10 cellular contexts compared by ENCODE assay signal in the genomic region with DNA sequence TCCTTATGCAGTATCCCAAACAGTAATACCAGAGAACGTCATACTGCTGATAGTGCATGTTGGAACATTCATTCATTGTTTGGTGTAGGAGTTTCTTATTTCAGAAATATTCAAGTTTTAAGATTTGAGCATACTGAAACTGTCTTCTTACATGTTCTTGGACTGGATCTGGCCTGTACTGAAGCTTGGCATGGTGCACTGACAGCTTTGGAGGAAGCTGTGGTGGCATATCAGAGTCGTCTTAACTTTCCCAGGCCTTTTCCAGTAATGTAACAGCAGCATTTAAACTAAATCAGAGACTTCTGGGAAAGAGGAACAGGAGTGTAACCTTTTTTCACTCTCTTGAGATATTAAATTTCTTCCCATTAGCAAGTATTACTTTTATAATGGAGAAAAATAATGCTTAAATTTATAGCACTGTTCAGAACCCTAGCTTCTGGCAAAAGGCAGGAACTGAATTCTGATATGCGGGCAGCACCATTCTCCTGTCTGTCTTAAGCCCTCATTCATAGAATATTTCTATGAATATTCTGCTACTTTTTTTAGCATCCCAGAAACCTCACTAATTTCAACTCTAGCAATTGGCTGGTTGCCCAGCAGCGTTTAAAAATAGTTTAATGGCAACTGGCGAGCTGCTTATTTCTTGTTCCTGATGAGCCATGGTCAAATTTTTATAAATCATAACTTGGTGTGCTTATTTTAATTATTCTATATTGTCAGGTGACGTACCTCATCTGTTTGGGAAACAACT. TPM values are rescaled to one million over a fixed set of nuclear protein-coding genes. Genes with fewer than 3 reads are reported as not detected.
DNase-seq lines count a peak whose midpoint lies in the region; ATAC-seq, FAIRE-seq and TF ChIP-seq lines count a peak whose summit lies in the region.
"Had no signal": no experiment of that assay in that cellular context is flagged by ENCODE, and none has a peak within 500 bp of the region (broad histone marks: within the 10 kb centered on the region; RNA-seq: fewer than 3 reads in every experiment).

No MANE protein-coding gene starts in this region.

- H3K79me2 ChIP-seq in Karpas-422 (ENCODE audit: low read length) (peaks cover 76% of the 10 kb centered on the region), keratinocyte (ENCODE audit: control insufficient read depth, insufficient read depth, low read length) (peaks cover 10% of the 10 kb centered on the region)

- FAIRE-seq in keratinocyte (lab: Jason Lieb, UNC), result peak; percentile 53

- no peak overlapping the region for H3K4me3 ChIP-seq in Karpas-422 (ENCODE audit: low read length)
- no peak overlapping the region for H3K4me3 ChIP-seq in cardiac fibroblast (replicated peaks in 1 of 2; ENCODE audit: low read depth in 2 of 2, low read length in 2 of 2)
- no peak overlapping the region for H3K4me3 ChIP-seq in keratinocyte (ENCODE audit: control insufficient read depth in 2 of 3, extremely low read depth in 1 of 3, insufficient read depth in 2 of 3, low read depth in 1 of 3, low read length in 3 of 3)
- H3K4me3 ChIP-seq in thyroid gland (replicated peaks in 1 of 3), result no peak overlapping the region
- no peak overlapping the region for H3K4me3 ChIP-seq in naive thymus-derived CD4-positive, alpha-beta T cell (ENCODE audit: low read length)

- no peak for ATAC-seq in naive thymus-derived CD4-positive, alpha-beta T cell
- ATAC-seq: activated CD4-positive, CD25-positive, alpha-beta regulatory T cell treated with anti-CD3 and anti-CD28 coated beads, Interleukin-2, amount 50 U/mL, for 24 hours; activated naive CD4-positive, alpha-beta T cell treated with anti-CD3 and anti-CD28 coated beads, Interleukin-2, amount 50 U/mL, for 72 hours had no signal

- no peak overlapping the region for H2AFZ ChIP-seq in Karpas-422 (ENCODE audit: low read length)
- no peak overlapping the region for H2AFZ ChIP-seq in keratinocyte (ENCODE audit: control insufficient read depth, low read length)

- H3K27ac Mint-ChIP-seq in naive thymus-derived CD4-positive, alpha-beta T cell, result no peak overlapping the region
- H3K27ac Mint-ChIP-seq: activated naive CD4-positive, alpha-beta T cell treated with anti-CD3 and anti-CD28 coated beads, Interleukin-2, amount 50 U/mL, for 72 hours had no signal

- 52 to 62% methylated on average over 6 of the region's 6 CpGs for WGBS in thyroid gland, 2 donors

- no peak for TF ChIP-seq POLR2A in thyroid gland (IDR thresholded peaks at IDR 0.05)

- H3K9me3 Mint-ChIP-seq in naive thymus-derived CD4-positive, alpha-beta T cell, result no peaks in the 10 kb centered on the region
- H3K9me3 Mint-ChIP-seq: activated naive CD4-positive, alpha-beta T cell treated with anti-CD3 and anti-CD28 coated beads, Interleukin-2, amount 50 U/mL, for 72 hours had no signal

- H3K36me3 ChIP-seq in Karpas-422 (ENCODE audit: insufficient read depth, low read length) (peaks cover 28% of the 10 kb centered on the region), keratinocyte (ENCODE audit: control insufficient read depth in 2 of 2, extremely low read depth in 1 of 2, insufficient read depth in 2 of 2, low read length in 2 of 2) (peaks cover 3 to 12% of the 10 kb centered on the region in 2 experiments), thyroid gland (no peaks in the 10 kb centered on the region)
- H3K36me3 ChIP-seq in naive thymus-derived CD4-positive, alpha-beta T cell (ENCODE audit: control insufficient read depth in 2 of 3, insufficient read depth in 3 of 3, low read length in 3 of 3), result peaks cover 8 to 29% (median 8%) of the 10 kb centered on the region in 3 experiments

- intact Hi-C loops in thyroid gland (cut with DNase I), result no loop called here
- intact Hi-C loops in naive thymus-derived CD4-positive, alpha-beta T cell (cut with micrococcal nuclease), result no loop called here

- H3K4me1 ChIP-seq in Karpas-422 (ENCODE audit: low read length) (peaks cover 65% of the 10 kb centered on the region), keratinocyte (ENCODE audit: control insufficient read depth, extremely low read depth, insufficient read depth, low read length) (peaks cover 8% of the 10 kb centered on the region), thyroid gland (peaks cover 29 to 33% of the 10 kb centered on the region in 2 donors)
- H3K4me1 ChIP-seq in naive thymus-derived CD4-positive, alpha-beta T cell (ENCODE audit: control insufficient read depth in 2 of 2, insufficient read depth in 2 of 2, low read length in 2 of 2), result no peaks in the 10 kb centered on the region

- POLR2A ChIA-PET in naive thymus-derived CD4-positive, alpha-beta T cell (lab: Charles Lee), result no interaction called here

- TF ChIP-seq CTCF in cardiac fibroblast (IDR thresholded peaks at IDR 0.05; ENCODE audit: low read depth, low read length) (no peak), keratinocyte (optimal IDR thresholded peaks at IDR 0.05 in 1 of 3, IDR thresholded peaks at IDR 0.05 in 1 of 3, conservative IDR thresholded peaks at IDR 0.05 in 1 of 3; ENCODE audit: extremely low read depth in 1 of 3, insufficient read depth in 2 of 3, low read length in 3 of 3) (no peak), thyroid gland (IDR thresholded peaks at IDR 0.05) (no peak)

- H3K9ac ChIP-seq in Karpas-422 (ENCODE audit: low read length), result no peak overlapping the region
- H3K9ac ChIP-seq in keratinocyte (ENCODE audit: control insufficient read depth, extremely low read depth, insufficient read depth, low read length), result no peak overlapping the region

- H3K9me3 ChIP-seq in Karpas-422 (ENCODE audit: low read length), result no peaks in the 10 kb centered on the region
- no peaks in the 10 kb centered on the region for H3K9me3 ChIP-seq in keratinocyte (ENCODE audit: control insufficient read depth, low read depth, low read length)
- H3K9me3 ChIP-seq in thyroid gland, result no peaks in the 10 kb centered on the region
- no peaks in the 10 kb centered on the region for H3K9me3 ChIP-seq in naive thymus-derived CD4-positive, alpha-beta T cell (ENCODE audit: control insufficient read depth in 2 of 3, low read length in 3 of 3)

- H3K27me3 ChIP-seq in Karpas-422 (ENCODE audit: low read length) (no peaks in the 10 kb centered on the region), keratinocyte (ENCODE audit: control insufficient read depth, extremely low read depth, insufficient read depth, low read length) (no peaks in the 10 kb centered on the region), thyroid gland (no peaks in the 10 kb centered on the region)
- H3K27me3 ChIP-seq in naive thymus-derived CD4-positive, alpha-beta T cell (ENCODE audit: control insufficient read depth in 2 of 2, insufficient read depth in 2 of 2, low read length in 2 of 2), result no peaks in the 10 kb centered on the region

- DNase-seq in Karpas-422 (peak; percentile 62), cardiac fibroblast (ENCODE audit: low read depth in 2 of 2) (peak; percentile 63 to 72), keratinocyte (ENCODE audit: low read depth, low spot score) (no peak), thyroid gland (peak; percentile 13 to 35), iPS-NIHi7 (ENCODE audit: extremely low spot score) (no peak), NCI-H526 treated with DMSO at 0.1 percent for 48 hours (lab: John Stamatoyannopoulos, UW) (no peak), NOMO-1 (lab: John Stamatoyannopoulos, UW; ENCODE audit: unreplicated experiment in 2 of 2) (no peak)
- no peak for DNase-seq in naive thymus-derived CD4-positive, alpha-beta T cell

- peaks cover 0 to 17% (median 14%) of the 10 kb centered on the region in 5 donors for H3K36me3 Mint-ChIP-seq in naive thymus-derived CD4-positive, alpha-beta T cell
- H3K36me3 Mint-ChIP-seq: activated naive CD4-positive, alpha-beta T cell treated with anti-CD3 and anti-CD28 coated beads, Interleukin-2, amount 50 U/mL, for 72 hours had no signal

- H3K9me1 ChIP-seq in keratinocyte (ENCODE audit: control insufficient read depth, extremely low read depth, insufficient read depth, low read length), result no peaks in the 10 kb centered on the region

- no peak overlapping the region for H3K4me3 Mint-ChIP-seq in naive thymus-derived CD4-positive, alpha-beta T cell

- H3K27ac ChIP-seq in Karpas-422 (ENCODE audit: low read length) (no peak overlapping the region), keratinocyte (ENCODE audit: control insufficient read depth, insufficient read depth, low read length) (no peak overlapping the region), thyroid gland (peak overlapping the region in 1 of 3 donors; percentile 24)
- no peak overlapping the region for H3K27ac ChIP-seq in naive thymus-derived CD4-positive, alpha-beta T cell (ENCODE audit: low read depth, low read length)

- no peaks in the 10 kb centered on the region for H3K27me3 Mint-ChIP-seq in naive thymus-derived CD4-positive, alpha-beta T cell

- no peaks in the 10 kb centered on the region for H3K9me2 ChIP-seq in Karpas-422 (replicated peaks; ENCODE audit: insufficient read depth, low read length)

- CTCF ChIA-PET in naive thymus-derived CD4-positive, alpha-beta T cell (lab: Charles Lee), result no interaction called here

- dilution Hi-C loops in keratinocyte (cut with MboI; ENCODE audit: extremely low pct_ligation_motif_present, low sequenced_read_pairs), result no loop called here

- H3K4me1 Mint-ChIP-seq in naive thymus-derived CD4-positive, alpha-beta T cell, result peaks cover 0 to 11% (median 4%) of the 10 kb centered on the region in 7 donors

- peak overlapping the region; percentile 2 for H3K4me2 ChIP-seq in Karpas-422 (ENCODE audit: low read depth, low read length, poor library complexity, severe bottlenecking)
- no peak overlapping the region for H3K4me2 ChIP-seq in keratinocyte (ENCODE audit: control insufficient read depth, extremely low read depth, insufficient read depth, low read depth, low read length)

- H4K20me1 ChIP-seq in Karpas-422 (ENCODE audit: insufficient read depth, low read depth, low read length) (no peaks in the 10 kb centered on the region), keratinocyte (ENCODE audit: control insufficient read depth, extremely low read depth, insufficient read depth, low read length) (no peaks in the 10 kb centered on the region)

RNA-seq across cellular contexts. Expression of a gene that starts 31.1 kb away (rescaled TPM):
- total RNA-seq in Karpas-422 (2014; rRNA removed; shearing (Covaris generic); ENCODE audit: low replicate concordance), result 33.2 and 38.9 TPM in 2 replicates
- 18.4 to 24.3 TPM (median 19.0 TPM) in 3 replicates for polyA plus RNA-seq in keratinocyte
- 12.3 TPM for polyA plus RNA-seq in keratinocyte (2011; ENCODE audit: low read depth)
- 11.0 and 20.7 TPM in 2 replicates for polyA plus RNA-seq in keratinocyte (2011; cell fraction: cytosol; rRNA removed)
- 26.1 and 31.9 TPM in 2 replicates for polyA plus RNA-seq in keratinocyte (2011; cell fraction: nucleus; rRNA removed)
- 7.3 and 17.1 TPM in 2 replicates for polyA plus RNA-seq in keratinocyte (2012; ENCODE audit: low replicate concordance)
- polyA minus RNA-seq in keratinocyte, result 11.0 to 49.9 TPM (median 25.7 TPM) in 3 replicates
- 27.6 TPM for polyA minus RNA-seq in keratinocyte (2011; cell fraction: cytosol; rRNA and poly(A)+ RNA removed)
- 52.0 and 84.2 TPM in 2 replicates for polyA minus RNA-seq in keratinocyte (2011; cell fraction: nucleus; rRNA and poly(A)+ RNA removed)
- total RNA-seq in thyroid gland, result 10 to 100 TPM; 47.3 to 56.6 (median 50.4) TPM
- 10 to 100 TPM; 23.6 to 41.5 (median 37.5) TPM for total RNA-seq in naive thymus-derived CD4-positive, alpha-beta T cell
- 10 to 100 TPM; 10.3 to 10.8 TPM for polyA plus RNA-seq in naive thymus-derived CD4-positive, alpha-beta T cell

Comparison
In these comparisons a context has a peak if more than half of its experiments do, and no peak if none do; other contexts are left out.
1. DNase-seq: peak in Karpas-422 (single experiment), cardiac fibroblast (2 of 2) and thyroid gland (2 of 2); none in keratinocyte (single experiment), iPS-NIHi7 (single experiment), NCI-H526 treated with DMSO at 0.1 percent for 48 hours (single experiment), NOMO-1 (0 of 2) and naive thymus-derived CD4-positive, alpha-beta T cell (0 of 9).